In the genomic region with DNA sequence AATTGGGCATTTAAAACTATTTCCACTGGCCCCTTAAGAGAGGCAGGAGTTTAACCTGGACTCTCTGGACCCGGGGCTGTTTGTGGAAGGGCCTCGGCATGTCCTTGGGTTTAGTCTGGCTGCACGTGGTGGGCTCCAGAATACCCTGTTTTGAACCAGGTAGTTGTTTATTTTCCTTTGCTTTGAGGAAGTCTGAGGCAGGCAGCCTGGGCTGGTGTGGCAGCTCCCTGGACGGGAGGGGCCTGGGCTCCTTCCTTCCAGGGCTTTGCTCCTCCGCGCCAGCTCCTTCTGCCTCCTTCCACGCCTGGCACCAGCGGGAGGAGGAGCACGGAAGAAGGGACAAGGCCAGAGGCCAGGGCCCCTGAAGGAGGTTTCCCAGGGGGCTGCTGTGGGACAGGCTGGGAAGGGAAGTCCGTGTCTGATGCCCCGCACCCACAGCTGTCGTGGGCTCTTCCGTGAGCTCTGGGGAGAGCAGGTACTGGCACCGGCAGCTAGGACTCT, we compare ENCODE assay signal across 1 cellular context.
TF ChIP-seq lines count a peak whose summit lies in the region.

No MANE protein-coding gene starts in this region.

TF ChIP-seq in GM23338, 12 proteins besides CTCF, POLR2A, EP300 and RAD21 (continued from another document):
- TF ChIP-seq, protein P1, sequence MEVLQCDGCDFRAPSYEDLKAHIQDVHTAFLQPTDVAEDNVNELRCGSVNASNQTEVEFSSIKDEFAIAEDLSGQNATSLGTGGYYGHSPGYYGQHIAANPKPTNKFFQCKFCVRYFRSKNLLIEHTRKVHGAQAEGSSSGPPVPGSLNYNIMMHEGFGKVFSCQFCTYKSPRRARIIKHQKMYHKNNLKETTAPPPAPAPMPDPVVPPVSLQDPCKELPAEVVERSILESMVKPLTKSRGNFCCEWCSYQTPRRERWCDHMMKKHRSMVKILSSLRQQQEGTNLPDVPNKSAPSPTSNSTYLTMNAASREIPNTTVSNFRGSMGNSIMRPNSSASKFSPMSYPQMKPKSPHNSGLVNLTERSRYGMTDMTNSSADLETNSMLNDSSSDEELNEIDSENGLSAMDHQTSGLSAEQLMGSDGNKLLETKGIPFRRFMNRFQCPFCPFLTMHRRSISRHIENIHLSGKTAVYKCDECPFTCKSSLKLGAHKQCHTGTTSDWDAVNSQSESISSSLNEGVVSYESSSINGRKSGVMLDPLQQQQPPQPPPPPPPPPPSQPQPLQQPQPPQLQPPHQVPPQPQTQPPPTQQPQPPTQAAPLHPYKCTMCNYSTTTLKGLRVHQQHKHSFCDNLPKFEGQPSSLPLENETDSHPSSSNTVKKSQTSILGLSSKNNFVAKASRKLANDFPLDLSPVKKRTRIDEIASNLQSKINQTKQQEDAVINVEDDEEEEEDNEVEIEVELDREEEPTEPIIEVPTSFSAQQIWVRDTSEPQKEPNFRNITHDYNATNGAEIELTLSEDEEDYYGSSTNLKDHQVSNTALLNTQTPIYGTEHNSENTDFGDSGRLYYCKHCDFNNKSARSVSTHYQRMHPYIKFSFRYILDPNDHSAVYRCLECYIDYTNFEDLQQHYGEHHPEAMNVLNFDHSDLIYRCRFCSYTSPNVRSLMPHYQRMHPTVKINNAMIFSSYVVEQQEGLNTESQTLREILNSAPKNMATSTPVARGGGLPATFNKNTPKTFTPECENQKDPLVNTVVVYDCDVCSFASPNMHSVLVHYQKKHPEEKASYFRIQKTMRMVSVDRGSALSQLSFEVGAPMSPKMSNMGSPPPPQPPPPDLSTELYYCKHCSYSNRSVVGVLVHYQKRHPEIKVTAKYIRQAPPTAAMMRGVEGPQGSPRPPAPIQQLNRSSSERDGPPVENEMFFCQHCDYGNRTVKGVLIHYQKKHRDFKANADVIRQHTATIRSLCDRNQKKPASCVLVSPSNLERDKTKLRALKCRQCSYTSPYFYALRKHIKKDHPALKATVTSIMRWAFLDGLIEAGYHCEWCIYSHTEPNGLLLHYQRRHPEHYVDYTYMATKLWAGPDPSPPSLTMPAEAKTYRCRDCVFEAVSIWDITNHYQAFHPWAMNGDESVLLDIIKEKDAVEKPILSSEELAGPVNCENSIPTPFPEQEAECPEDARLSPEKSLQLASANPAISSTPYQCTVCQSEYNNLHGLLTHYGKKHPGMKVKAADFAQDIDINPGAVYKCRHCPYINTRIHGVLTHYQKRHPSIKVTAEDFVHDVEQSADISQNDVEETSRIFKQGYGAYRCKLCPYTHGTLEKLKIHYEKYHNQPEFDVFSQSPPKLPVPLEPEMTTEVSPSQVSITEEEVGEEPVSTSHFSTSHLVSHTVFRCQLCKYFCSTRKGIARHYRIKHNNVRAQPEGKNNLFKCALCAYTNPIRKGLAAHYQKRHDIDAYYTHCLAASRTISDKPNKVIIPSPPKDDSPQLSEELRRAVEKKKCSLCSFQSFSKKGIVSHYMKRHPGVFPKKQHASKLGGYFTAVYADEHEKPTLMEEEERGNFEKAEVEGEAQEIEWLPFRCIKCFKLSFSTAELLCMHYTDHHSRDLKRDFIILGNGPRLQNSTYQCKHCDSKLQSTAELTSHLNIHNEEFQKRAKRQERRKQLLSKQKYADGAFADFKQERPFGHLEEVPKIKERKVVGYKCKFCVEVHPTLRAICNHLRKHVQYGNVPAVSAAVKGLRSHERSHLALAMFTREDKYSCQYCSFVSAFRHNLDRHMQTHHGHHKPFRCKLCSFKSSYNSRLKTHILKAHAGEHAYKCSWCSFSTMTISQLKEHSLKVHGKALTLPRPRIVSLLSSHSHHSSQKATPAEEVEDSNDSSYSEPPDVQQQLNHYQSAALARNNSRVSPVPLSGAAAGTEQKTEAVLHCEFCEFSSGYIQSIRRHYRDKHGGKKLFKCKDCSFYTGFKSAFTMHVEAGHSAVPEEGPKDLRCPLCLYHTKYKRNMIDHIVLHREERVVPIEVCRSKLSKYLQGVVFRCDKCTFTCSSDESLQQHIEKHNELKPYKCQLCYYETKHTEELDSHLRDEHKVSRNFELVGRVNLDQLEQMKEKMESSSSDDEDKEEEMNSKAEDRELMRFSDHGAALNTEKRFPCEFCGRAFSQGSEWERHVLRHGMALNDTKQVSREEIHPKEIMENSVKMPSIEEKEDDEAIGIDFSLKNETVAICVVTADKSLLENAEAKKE (CRISPR knock-in tag; IDR thresholded peaks at IDR 0.05), result no peak
- TF ChIP-seq ZNF331 (CRISPR knock-in tag; IDR thresholded peaks at IDR 0.05; ENCODE audit: low read depth) (no peak), NANOG (IDR thresholded peaks at IDR 0.05; ENCODE audit: borderline replicate concordance) (no peak), JUNB (IDR thresholded peaks at IDR 0.05; ENCODE audit: unreplicated experiment) (no peak), EZH2 (IDR thresholded peaks at IDR 0.05; ENCODE audit: low read depth, unreplicated experiment) (no peak), CREB1 (CRISPR knock-in tag; IDR thresholded peaks at IDR 0.05; ENCODE audit: low read depth) (no peak), POLR2AphosphoS5 (IDR thresholded peaks at IDR 0.05; ENCODE audit: low read depth) (no peak)
- TF ChIP-seq, protein P2, sequence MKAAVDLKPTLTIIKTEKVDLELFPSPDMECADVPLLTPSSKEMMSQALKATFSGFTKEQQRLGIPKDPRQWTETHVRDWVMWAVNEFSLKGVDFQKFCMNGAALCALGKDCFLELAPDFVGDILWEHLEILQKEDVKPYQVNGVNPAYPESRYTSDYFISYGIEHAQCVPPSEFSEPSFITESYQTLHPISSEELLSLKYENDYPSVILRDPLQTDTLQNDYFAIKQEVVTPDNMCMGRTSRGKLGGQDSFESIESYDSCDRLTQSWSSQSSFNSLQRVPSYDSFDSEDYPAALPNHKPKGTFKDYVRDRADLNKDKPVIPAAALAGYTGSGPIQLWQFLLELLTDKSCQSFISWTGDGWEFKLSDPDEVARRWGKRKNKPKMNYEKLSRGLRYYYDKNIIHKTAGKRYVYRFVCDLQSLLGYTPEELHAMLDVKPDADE (IDR thresholded peaks at IDR 0.05), result no peak
- TF ChIP-seq, protein P3, sequence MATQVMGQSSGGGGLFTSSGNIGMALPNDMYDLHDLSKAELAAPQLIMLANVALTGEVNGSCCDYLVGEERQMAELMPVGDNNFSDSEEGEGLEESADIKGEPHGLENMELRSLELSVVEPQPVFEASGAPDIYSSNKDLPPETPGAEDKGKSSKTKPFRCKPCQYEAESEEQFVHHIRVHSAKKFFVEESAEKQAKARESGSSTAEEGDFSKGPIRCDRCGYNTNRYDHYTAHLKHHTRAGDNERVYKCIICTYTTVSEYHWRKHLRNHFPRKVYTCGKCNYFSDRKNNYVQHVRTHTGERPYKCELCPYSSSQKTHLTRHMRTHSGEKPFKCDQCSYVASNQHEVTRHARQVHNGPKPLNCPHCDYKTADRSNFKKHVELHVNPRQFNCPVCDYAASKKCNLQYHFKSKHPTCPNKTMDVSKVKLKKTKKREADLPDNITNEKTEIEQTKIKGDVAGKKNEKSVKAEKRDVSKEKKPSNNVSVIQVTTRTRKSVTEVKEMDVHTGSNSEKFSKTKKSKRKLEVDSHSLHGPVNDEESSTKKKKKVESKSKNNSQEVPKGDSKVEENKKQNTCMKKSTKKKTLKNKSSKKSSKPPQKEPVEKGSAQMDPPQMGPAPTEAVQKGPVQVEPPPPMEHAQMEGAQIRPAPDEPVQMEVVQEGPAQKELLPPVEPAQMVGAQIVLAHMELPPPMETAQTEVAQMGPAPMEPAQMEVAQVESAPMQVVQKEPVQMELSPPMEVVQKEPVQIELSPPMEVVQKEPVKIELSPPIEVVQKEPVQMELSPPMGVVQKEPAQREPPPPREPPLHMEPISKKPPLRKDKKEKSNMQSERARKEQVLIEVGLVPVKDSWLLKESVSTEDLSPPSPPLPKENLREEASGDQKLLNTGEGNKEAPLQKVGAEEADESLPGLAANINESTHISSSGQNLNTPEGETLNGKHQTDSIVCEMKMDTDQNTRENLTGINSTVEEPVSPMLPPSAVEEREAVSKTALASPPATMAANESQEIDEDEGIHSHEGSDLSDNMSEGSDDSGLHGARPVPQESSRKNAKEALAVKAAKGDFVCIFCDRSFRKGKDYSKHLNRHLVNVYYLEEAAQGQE (IDR thresholded peaks at IDR 0.05; ENCODE audit: unreplicated experiment), result no peak
